Comparison of ENCODE assay signal across 1 cellular context in the genomic region with DNA sequence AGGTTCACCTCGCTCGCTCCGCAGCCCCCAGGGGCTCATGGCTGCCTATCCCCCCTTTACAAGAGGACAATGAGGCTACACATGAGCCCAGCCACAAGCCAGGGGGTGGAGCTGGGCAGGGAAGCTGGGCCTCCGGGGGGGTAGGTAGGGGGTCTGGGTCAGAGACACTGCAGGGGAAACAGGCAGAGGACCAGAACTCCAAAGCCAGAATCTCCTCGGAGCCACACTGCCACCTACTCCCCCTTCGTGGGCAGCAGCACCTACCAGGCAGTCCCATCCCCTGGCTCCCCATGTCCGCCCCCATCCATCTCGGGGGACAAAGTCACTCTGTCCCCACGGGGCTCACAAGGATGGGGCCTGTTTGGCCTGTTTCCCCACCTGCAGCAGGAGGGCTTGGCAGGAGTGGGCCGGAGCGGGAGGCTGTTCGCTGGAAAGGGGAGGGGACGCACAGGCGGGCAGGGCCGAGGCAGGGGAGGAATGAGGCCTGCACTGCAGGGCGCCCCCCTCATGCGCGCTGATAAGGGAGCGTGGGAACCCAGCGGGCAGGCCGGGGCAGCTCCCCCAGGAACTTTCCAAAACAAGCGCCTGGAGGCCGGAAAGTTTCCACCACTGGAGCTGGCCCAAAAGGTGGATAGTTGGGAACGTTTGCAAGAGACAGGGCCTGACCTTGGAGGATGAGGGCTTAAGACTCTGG.
TF ChIP-seq lines count a peak whose summit lies in the region.

No MANE protein-coding gene starts in this region.

TF ChIP-seq in H1, 55 proteins besides CTCF, POLR2A, EP300 and RAD21:
- TF ChIP-seq ATF2 (IDR thresholded peaks at IDR 0.05; ENCODE audit: low read length), result 0 out of 2 replicates have a peak, but pooled peaks have one; percentile 31
- TF ChIP-seq, protein P1, sequence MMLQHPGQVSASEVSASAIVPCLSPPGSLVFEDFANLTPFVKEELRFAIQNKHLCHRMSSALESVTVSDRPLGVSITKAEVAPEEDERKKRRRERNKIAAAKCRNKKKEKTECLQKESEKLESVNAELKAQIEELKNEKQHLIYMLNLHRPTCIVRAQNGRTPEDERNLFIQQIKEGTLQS (IDR thresholded peaks at IDR 0.05; ENCODE audit: insufficient read depth, low read depth, low read length), result no peak
